Comparison of ENCODE assay signal across 10 cellular contexts in the genomic region with DNA sequence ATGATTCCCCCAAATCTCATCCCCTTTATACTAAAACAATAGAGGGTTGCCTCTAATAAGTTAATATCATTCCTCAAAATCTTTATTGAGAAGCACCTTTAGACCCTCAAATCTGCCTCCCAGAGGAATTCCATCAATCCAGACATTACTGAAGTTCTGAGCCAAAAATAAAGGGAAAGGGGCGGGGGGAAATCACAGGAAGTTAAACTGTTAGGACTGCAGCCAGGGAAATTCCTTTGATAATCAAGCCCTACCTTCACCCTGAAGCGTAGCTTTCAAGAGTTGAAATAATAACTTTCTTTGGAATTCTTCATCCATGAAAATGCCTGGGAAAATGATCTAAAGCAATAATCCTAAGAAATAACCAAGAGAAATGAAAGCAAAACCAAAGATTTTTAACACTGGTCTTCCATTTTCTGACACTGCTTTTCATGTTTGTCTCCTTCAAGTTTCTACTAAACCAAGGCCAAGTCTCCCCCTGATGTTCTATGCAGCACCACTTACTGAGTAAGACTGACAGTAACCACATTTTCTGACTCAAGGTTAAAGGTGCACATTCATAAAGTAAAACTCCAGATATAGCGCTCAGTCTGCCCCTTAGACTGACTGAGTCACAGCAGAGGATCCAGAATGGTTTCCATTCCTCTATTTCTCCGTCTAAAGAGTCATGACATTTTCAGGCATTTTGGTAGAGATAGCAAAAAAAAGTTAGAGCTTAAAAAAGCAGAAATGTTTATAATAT.
DNase-seq lines count a peak whose midpoint lies in the region; ATAC-seq and TF ChIP-seq lines count a peak whose summit lies in the region.
"Had no signal": no experiment of that assay in that cellular context is flagged by ENCODE, and none has a peak within 500 bp of the region (broad histone marks: within the 10 kb centered on the region; RNA-seq: fewer than 3 reads in every experiment).

No MANE protein-coding gene starts in this region.

- H3K9me3 ChIP-seq in SK-N-SH (no peaks in the 10 kb centered on the region), right atrium auricular region (no peaks in the 10 kb centered on the region), subcutaneous abdominal adipose tissue (ENCODE audit: control insufficient read depth in 5 of 5, low read length in 5 of 5) (no peaks in the 10 kb centered on the region)

- 12% methylated on average over 4 of the region's 4 CpGs for WGBS in SK-N-SH (ENCODE audit: low lambda C conversion rate)

- DNase-seq in DMS 273 (lab: John Stamatoyannopoulos, UW; ENCODE audit: unreplicated experiment) (peak; percentile 41), DMS 273 treated with DMSO at 0.1 percent for 48 hours (lab: John Stamatoyannopoulos, UW) (no peak), SK-N-SH (no peak), right atrium auricular region (ENCODE audit: low spot score) (no peak)
- DNase-seq in activated naive CD4-positive, alpha-beta T cell treated with anti-CD3 and anti-CD28 coated beads, Interleukin-2, amount 50 U/mL, for 16 hours = no peak
- no peak for DNase-seq in activated naive CD4-positive, alpha-beta T cell treated with anti-CD3 and anti-CD28 coated beads, Interleukin-2, amount 10 ng/mL, durations not matched to agents 7 days and 5 days
- DNase-seq: activated naive CD8-positive, alpha-beta T cell treated with anti-CD3 and anti-CD28 coated beads, Interleukin-2, amount 10 ng/mL, durations not matched to agents 7 days and 5 days had no signal

- H3K36me3 ChIP-seq in SK-N-SH (replicated peaks in 1 of 2; ENCODE audit: control insufficient read depth in 1 of 2, insufficient read depth in 2 of 2, low read length in 1 of 2) (no peaks in the 10 kb centered on the region), right atrium auricular region (no peaks in the 10 kb centered on the region), subcutaneous abdominal adipose tissue (ENCODE audit: control insufficient read depth in 5 of 5, insufficient read depth in 5 of 5, low read length in 5 of 5) (no peaks in the 10 kb centered on the region)

- POLR2A ChIA-PET in SK-N-SH (lab: Yijun Ruan, JAX) = no interaction called here

- no peak for TF ChIP-seq RAD21 in SK-N-SH (IDR thresholded peaks at IDR 0.05; ENCODE audit: low read length)

- ATAC-seq in HG02970 (IDR thresholded peaks at IDR 0.05; ENCODE audit: low FRiP score, unreplicated experiment) = peak; percentile 84

- no peaks in the 10 kb centered on the region for H3K9me3 Mint-ChIP-seq in activated naive CD4-positive, alpha-beta T cell treated with anti-CD3 and anti-CD28 coated beads, Interleukin-2, amount 10 ng/mL, durations not matched to agents 7 days and 5 days
- H3K9me3 Mint-ChIP-seq: activated naive CD8-positive, alpha-beta T cell treated with anti-CD3 and anti-CD28 coated beads, Interleukin-2, amount 10 ng/mL, durations not matched to agents 7 days and 5 days had no signal

- peak overlapping the region; percentile 59 for H3K4me2 ChIP-seq in SK-N-SH

- peaks cover 70% of the 10 kb centered on the region for H3K79me2 ChIP-seq in SK-N-SH (ENCODE audit: insufficient read depth)

- no peak overlapping the region for H3K27ac Mint-ChIP-seq in activated naive CD4-positive, alpha-beta T cell treated with anti-CD3 and anti-CD28 coated beads, Interleukin-2, amount 10 ng/mL, durations not matched to agents 7 days and 5 days
- H3K27ac Mint-ChIP-seq: activated naive CD8-positive, alpha-beta T cell treated with anti-CD3 and anti-CD28 coated beads, Interleukin-2, amount 10 ng/mL, durations not matched to agents 7 days and 5 days had no signal

- CTCF ChIA-PET in SK-N-SH (lab: Yijun Ruan, JAX) = interaction anchor here (2.0 kb wide), 1 partner anchor 12 kb away, joined by 5 read pairs; no protein-coding TSS in a partner anchor
- CTCF ChIA-PET in activated naive CD4-positive, alpha-beta T cell treated with anti-CD3 and anti-CD28 coated beads, Interleukin-2, amount 10 ng/mL, durations not matched to agents 7 days and 5 days (lab: Charles Lee) = no interaction called here

- no peaks in the 10 kb centered on the region for H3K9me2 ChIP-seq in SK-N-SH

- H3K9ac ChIP-seq in SK-N-SH = peak overlapping the region; percentile 79
- peak overlapping the region; percentile 1 to 65 (median 57) for H3K9ac ChIP-seq in subcutaneous abdominal adipose tissue (ENCODE audit: low read length in 5 of 5)

- H3K4me3 ChIP-seq in SK-N-SH (ENCODE audit: low read depth in 2 of 2, low read length in 1 of 2) = peak overlapping the region; percentile 33 to 41; a peak in 3 of 4 replicates
- H3K4me3 ChIP-seq in right atrium auricular region = peak overlapping the region; percentile 3 to 16
- H3K4me3 ChIP-seq in subcutaneous abdominal adipose tissue (ENCODE audit: low read depth in 1 of 5, low read length in 5 of 5) = peak overlapping the region; percentile 46 to 54 (median 48)

- H4K20me1 ChIP-seq in SK-N-SH (ENCODE audit: insufficient read depth) = no peaks in the 10 kb centered on the region

- peak overlapping the region; percentile 63 for H2AFZ ChIP-seq in SK-N-SH (ENCODE audit: low read depth)

- peak in 1 of 2 experiments; percentile 30; a peak in 1 of 4 replicates for TF ChIP-seq EP300 in SK-N-SH (IDR thresholded peaks at IDR 0.05; ENCODE audit: borderline replicate concordance in 1 of 2, low read depth in 1 of 2, low read length in 1 of 2)

- peaks cover 35% of the 10 kb centered on the region for H3F3A ChIP-seq in SK-N-SH (replicated peaks; ENCODE audit: insufficient read depth)

- H3K27me3 ChIP-seq in SK-N-SH (ENCODE audit: insufficient read depth) (no peaks in the 10 kb centered on the region), right atrium auricular region (no peaks in the 10 kb centered on the region), subcutaneous abdominal adipose tissue (ENCODE audit: control insufficient read depth in 5 of 5, insufficient read depth in 4 of 5, low read length in 5 of 5) (no peaks in the 10 kb centered on the region)

- H3K27ac ChIP-seq in SK-N-SH (ENCODE audit: low read depth in 2 of 2, low read length in 1 of 2) = peak overlapping the region; percentile 92 to 97
- H3K27ac ChIP-seq in right atrium auricular region = peak overlapping the region; percentile 69 to 74
- peak overlapping the region; percentile 91 for H3K27ac ChIP-seq in subcutaneous abdominal adipose tissue (ENCODE audit: low read depth, low read length)
- H3K27ac ChIP-seq: 22Rv1 had no signal

- TF ChIP-seq CTCF in SK-N-SH (IDR thresholded peaks at IDR 0.05) (no peak), right atrium auricular region (IDR thresholded peaks at IDR 0.05) (no peak)

- no peaks in the 10 kb centered on the region for H3K4me1 Mint-ChIP-seq in activated naive CD4-positive, alpha-beta T cell treated with anti-CD3 and anti-CD28 coated beads, Interleukin-2, amount 10 ng/mL, durations not matched to agents 7 days and 5 days
- H3K4me1 Mint-ChIP-seq: activated naive CD8-positive, alpha-beta T cell treated with anti-CD3 and anti-CD28 coated beads, Interleukin-2, amount 10 ng/mL, durations not matched to agents 7 days and 5 days had no signal

- no peaks in the 10 kb centered on the region for H3K27me3 Mint-ChIP-seq in activated naive CD4-positive, alpha-beta T cell treated with anti-CD3 and anti-CD28 coated beads, Interleukin-2, amount 10 ng/mL, durations not matched to agents 7 days and 5 days

- H3K4me3 Mint-ChIP-seq in activated naive CD4-positive, alpha-beta T cell treated with anti-CD3 and anti-CD28 coated beads, Interleukin-2, amount 10 ng/mL, durations not matched to agents 7 days and 5 days = no peak overlapping the region
- H3K4me3 Mint-ChIP-seq: activated naive CD8-positive, alpha-beta T cell treated with anti-CD3 and anti-CD28 coated beads, Interleukin-2, amount 10 ng/mL, durations not matched to agents 7 days and 5 days had no signal

- peaks cover 17 to 36% of the 10 kb centered on the region in 2 experiments; a peak in 3 of 4 replicates for H3K4me1 ChIP-seq in SK-N-SH (ENCODE audit: control insufficient read depth in 1 of 2, insufficient read depth in 2 of 2, low read depth in 1 of 2, low read length in 1 of 2)
- H3K4me1 ChIP-seq in right atrium auricular region = peaks cover 0 to 3% of the 10 kb centered on the region in 2 donors
- H3K4me1 ChIP-seq in subcutaneous abdominal adipose tissue (ENCODE audit: control insufficient read depth in 5 of 5, insufficient read depth in 5 of 5, low read length in 5 of 5) = peaks cover 0 to 32% (median 14%) of the 10 kb centered on the region in 5 donors

- no peaks in the 10 kb centered on the region for H3K36me3 Mint-ChIP-seq in activated naive CD4-positive, alpha-beta T cell treated with anti-CD3 and anti-CD28 coated beads, Interleukin-2, amount 10 ng/mL, durations not matched to agents 7 days and 5 days
- H3K36me3 Mint-ChIP-seq: activated naive CD8-positive, alpha-beta T cell treated with anti-CD3 and anti-CD28 coated beads, Interleukin-2, amount 10 ng/mL, durations not matched to agents 7 days and 5 days had no signal

TF ChIP-seq in SK-N-SH, 30 proteins besides CTCF, POLR2A, EP300 and RAD21 (continues in another document):
- TF ChIP-seq JUND (IDR thresholded peaks at IDR 0.05) (peak; percentile 57), GABPA (IDR thresholded peaks at IDR 0.05; ENCODE audit: low read depth) (0 out of 2 replicates have a peak, but pooled peaks have one; percentile 12), EZH2phosphoT487 (IDR thresholded peaks at IDR 0.05; ENCODE audit: borderline replicate concordance, low read depth) (no peak), FOXM1 (IDR thresholded peaks at IDR 0.05; ENCODE audit: low read depth) (no peak), TCF12 (IDR thresholded peaks at IDR 0.05) (peak; percentile 63), CHD2 (IDR thresholded peaks at IDR 0.05; ENCODE audit: low read length, partially characterized antibody) (no peak), RXRA (IDR thresholded peaks at IDR 0.05; ENCODE audit: borderline replicate concordance, low read depth) (peak; percentile 56; the same call in 1 of the 2 replicates), FOSL2 (IDR thresholded peaks at IDR 0.05; ENCODE audit: borderline replicate concordance, low read depth) (peak; percentile 82), MEF2A (IDR thresholded peaks at IDR 0.05; ENCODE audit: borderline replicate concordance, low read depth) (peak; percentile 10), YY1 (IDR thresholded peaks at IDR 0.05; ENCODE audit: low read depth) (0 out of 2 replicates have a peak, but pooled peaks have one; percentile 25), POLR2AphosphoS5 (IDR thresholded peaks at IDR 0.05; ENCODE audit: low read depth, low read length) (peak; percentile 60; the same call in 1 of the 2 replicates), NFIC (IDR thresholded peaks at IDR 0.05; ENCODE audit: borderline replicate concordance) (peak; percentile 73)
- TF ChIP-seq, protein P1, sequence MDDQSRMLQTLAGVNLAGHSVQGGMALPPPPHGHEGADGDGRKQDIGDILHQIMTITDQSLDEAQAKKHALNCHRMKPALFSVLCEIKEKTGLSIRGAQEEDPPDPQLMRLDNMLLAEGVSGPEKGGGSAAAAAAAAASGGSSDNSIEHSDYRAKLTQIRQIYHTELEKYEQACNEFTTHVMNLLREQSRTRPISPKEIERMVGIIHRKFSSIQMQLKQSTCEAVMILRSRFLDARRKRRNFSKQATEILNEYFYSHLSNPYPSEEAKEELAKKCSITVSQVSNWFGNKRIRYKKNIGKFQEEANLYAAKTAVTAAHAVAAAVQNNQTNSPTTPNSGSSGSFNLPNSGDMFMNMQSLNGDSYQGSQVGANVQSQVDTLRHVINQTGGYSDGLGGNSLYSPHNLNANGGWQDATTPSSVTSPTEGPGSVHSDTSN (IDR thresholded peaks at IDR 0.05) = peak; percentile 73
